ENCODE assay signal across 10 cellular contexts in genomic region chr19:45103200-45103624, GRCh38. TPM values are rescaled to one million over a fixed set of nuclear protein-coding genes. Genes with fewer than 3 reads are reported as not detected.
DNase-seq lines count a peak whose midpoint lies in the region; ATAC-seq and TF ChIP-seq lines count a peak whose summit lies in the region.
"Had no signal": no experiment of that assay in that cellular context is flagged by ENCODE, and none has a peak within 500 bp of the region (broad histone marks: within the 10 kb centered on the region; RNA-seq: fewer than 3 reads in every experiment).

No MANE protein-coding gene starts in this region.

- peaks cover 51% of the 10 kb centered on the region for H3K4me1 Mint-ChIP-seq in activated CD8-positive, alpha-beta T cell treated with anti-CD3 and anti-CD28 coated beads, Interleukin-2, amount 10 ng/mL, durations not matched to agents 7 days and 5 days (ENCODE audit: low read depth)
- H3K4me1 Mint-ChIP-seq in stimulated activated naive CD8-positive, alpha-beta T cell treated with anti-CD3 and anti-CD28 coated beads, Interleukin-15, amount 100 ng/mL, for 72 hours, result peaks cover 75% of the 10 kb centered on the region

- H3K4me1 ChIP-seq in heart left ventricle, result peaks cover 3 to 66% (median 48%) of the 10 kb centered on the region in 12 donors

- H3K4me3 Mint-ChIP-seq in activated CD8-positive, alpha-beta T cell treated with anti-CD3 and anti-CD28 coated beads, Interleukin-2, amount 10 ng/mL, durations not matched to agents 7 days and 5 days, result peak overlapping the region; percentile 25
- H3K4me3 Mint-ChIP-seq in stimulated activated naive CD8-positive, alpha-beta T cell treated with anti-CD3 and anti-CD28 coated beads, Interleukin-15, amount 100 ng/mL, for 72 hours, result peak overlapping the region; percentile 32 to 58

- peak overlapping the region in 11 of 12 donors; percentile 20 to 74 (median 51) for H3K27ac ChIP-seq in heart left ventricle

- peak; percentile 19 to 77 for ATAC-seq in activated CD4-positive, CD25-positive, alpha-beta regulatory T cell treated with anti-CD3 and anti-CD28 coated beads, Interleukin-2, amount 50 U/mL, for 24 hours
- ATAC-seq in activated CD8-positive, alpha-beta T cell treated with anti-CD3 and anti-CD28 coated beads, Interleukin-2, amount 10 ng/mL, durations not matched to agents 7 days and 5 days, result peak; percentile 85
- ATAC-seq in heart left ventricle, result peak in 2 of 4 donors; percentile 17 to 65
- ATAC-seq in stimulated activated naive CD8-positive, alpha-beta T cell treated with anti-CD3 and anti-CD28 coated beads, Interleukin-15, amount 100 ng/mL, for 72 hours, result peak; percentile 87
- no peak for ATAC-seq in GM21786 (IDR thresholded peaks at IDR 0.05; ENCODE audit: unreplicated experiment)
- no peak for ATAC-seq in GM19395 (IDR thresholded peaks at IDR 0.05; ENCODE audit: unreplicated experiment)

- DNase-seq in activated CD4-positive, CD25-positive, alpha-beta regulatory T cell treated with anti-CD3 and anti-CD28 coated beads, Interleukin-2, amount 50 U/mL, for 72 hours, result no peak
- DNase-seq in activated CD8-positive, alpha-beta T cell treated with anti-CD3 and anti-CD28 coated beads, Interleukin-2, amount 10 ng/mL, durations not matched to agents 7 days and 5 days, result peak; percentile 71
- DNase-seq in heart left ventricle, result peak in 2 of 5 donors; percentile 25 to 45
- peak in 1 of 2 donors; percentile 41 for DNase-seq in stimulated activated naive CD8-positive, alpha-beta T cell treated with anti-CD3 and anti-CD28 coated beads, Interleukin-15, amount 100 ng/mL, for 72 hours
- DNase-seq in NCI-H748 (lab: John Stamatoyannopoulos, UW; ENCODE audit: unreplicated experiment), result no peak

- H3K27me3 ChIP-seq in heart left ventricle, result no peaks in the 10 kb centered on the region
- H3K27me3 ChIP-seq: upper lobe of left lung had no signal

- no peaks in the 10 kb centered on the region for H3K9me3 ChIP-seq in heart left ventricle
- H3K9me3 ChIP-seq: upper lobe of left lung had no signal

- POLR2A ChIA-PET in activated CD8-positive, alpha-beta T cell treated with anti-CD3 and anti-CD28 coated beads, Interleukin-2, amount 10 ng/mL, durations not matched to agents 7 days and 5 days (lab: Charles Lee), result interaction anchor here (1.1 to 2.1 kb wide), 2 partner anchors 11 to 12 kb away, joined by 3 to 29 read pairs; partner anchors contain the start of gene PPP1R37

- peak overlapping the region; percentile 80 for H3K27ac Mint-ChIP-seq in activated CD8-positive, alpha-beta T cell treated with anti-CD3 and anti-CD28 coated beads, Interleukin-2, amount 10 ng/mL, durations not matched to agents 7 days and 5 days
- H3K27ac Mint-ChIP-seq in stimulated activated naive CD8-positive, alpha-beta T cell treated with anti-CD3 and anti-CD28 coated beads, Interleukin-15, amount 100 ng/mL, for 72 hours, result no peak overlapping the region

- TF ChIP-seq CTCF in heart left ventricle (IDR thresholded peaks at IDR 0.05), result no peak

- H3K27me3 Mint-ChIP-seq in activated CD8-positive, alpha-beta T cell treated with anti-CD3 and anti-CD28 coated beads, Interleukin-2, amount 10 ng/mL, durations not matched to agents 7 days and 5 days (ENCODE audit: low read depth), result no peaks in the 10 kb centered on the region
- no peaks in the 10 kb centered on the region for H3K27me3 Mint-ChIP-seq in stimulated activated naive CD8-positive, alpha-beta T cell treated with anti-CD3 and anti-CD28 coated beads, Interleukin-15, amount 100 ng/mL, for 72 hours

- intact Hi-C loops in heart left ventricle (cut with DNase I), result loop anchor here in 1 of 10 donors (10.0 kb wide), 1 partner anchor 142 kb away; the partner anchor contains the start of gene EXOC3L2

- 19 to 33% (median 25%) methylated on average over 9 to 19 of the region's 19 CpGs for WGBS in heart left ventricle, 4 donors

- H3K36me3 Mint-ChIP-seq in activated CD8-positive, alpha-beta T cell treated with anti-CD3 and anti-CD28 coated beads, Interleukin-2, amount 10 ng/mL, durations not matched to agents 7 days and 5 days (ENCODE audit: low read depth), result peaks cover 3% of the 10 kb centered on the region

- peak overlapping the region in 6 of 12 donors; percentile 9 to 46 (median 32) for H3K4me3 ChIP-seq in heart left ventricle

- no peak for TF ChIP-seq POLR2A in heart left ventricle (IDR thresholded peaks at IDR 0.05)

- CTCF ChIA-PET in activated CD8-positive, alpha-beta T cell treated with anti-CD3 and anti-CD28 coated beads, Interleukin-2, amount 10 ng/mL, durations not matched to agents 7 days and 5 days (lab: Charles Lee), result interaction anchor here (0.6 to 1.9 kb wide), 14 partner anchors 10 to 80 kb away, joined by 3 to 12 read pairs (median 4); partner anchors contain the start of gene PPP1R37

- no peaks in the 10 kb centered on the region for H3K36me3 ChIP-seq in heart left ventricle
- H3K36me3 ChIP-seq: upper lobe of left lung had no signal

- no peaks in the 10 kb centered on the region for H3K9me3 Mint-ChIP-seq in activated CD8-positive, alpha-beta T cell treated with anti-CD3 and anti-CD28 coated beads, Interleukin-2, amount 10 ng/mL, durations not matched to agents 7 days and 5 days (ENCODE audit: insufficient read depth)
- no peaks in the 10 kb centered on the region for H3K9me3 Mint-ChIP-seq in stimulated activated naive CD8-positive, alpha-beta T cell treated with anti-CD3 and anti-CD28 coated beads, Interleukin-15, amount 100 ng/mL, for 72 hours

RNA-seq across cellular contexts. Expression of gene PPP1R37, which starts 10.2 kb away (rescaled TPM):
- 10 to 100 TPM; 28.3 to 29.2 TPM for total RNA-seq in activated CD8-positive, alpha-beta T cell treated with anti-CD3 and anti-CD28 coated beads, Interleukin-2, amount 10 ng/mL, durations not matched to agents 7 days and 5 days
- 10 to 100 TPM; 16.0 to 33.7 (median 17.1) TPM for total RNA-seq in heart left ventricle
- 10 to 100 TPM; 24.0 to 27.9 TPM for polyA plus RNA-seq in heart left ventricle

RNA-seq across cellular contexts. Expression of gene GEMIN7, which starts 24.2 kb away (rescaled TPM):
- total RNA-seq in activated CD8-positive, alpha-beta T cell treated with anti-CD3 and anti-CD28 coated beads, Interleukin-2, amount 10 ng/mL, durations not matched to agents 7 days and 5 days, result 10 to 100 TPM; 30.2 to 31.7 TPM
- 10 to 100 TPM; 11.4 to 22.0 (median 17.0) TPM for total RNA-seq in heart left ventricle
- 10 to 100 TPM; 25.0 to 40.8 TPM for polyA plus RNA-seq in heart left ventricle

RNA-seq across cellular contexts. Expression of gene ZNF296, which starts 26.9 kb away (rescaled TPM):
- total RNA-seq in activated CD8-positive, alpha-beta T cell treated with anti-CD3 and anti-CD28 coated beads, Interleukin-2, amount 10 ng/mL, durations not matched to agents 7 days and 5 days, result 1 to 10 TPM; 6.2 to 6.3 TPM
- 1 to 10 TPM in 1 of 9 donors, under 1 TPM in 6, not detected in 2; 0.16 to 1.2 (median 0.36) TPM for total RNA-seq in heart left ventricle
- under 1 TPM; 0.19 to 0.46 TPM for polyA plus RNA-seq in heart left ventricle

RNA-seq across cellular contexts. Expression of gene NKPD1, which starts 57.6 kb away (rescaled TPM):
- total RNA-seq in activated CD8-positive, alpha-beta T cell treated with anti-CD3 and anti-CD28 coated beads, Interleukin-2, amount 10 ng/mL, durations not matched to agents 7 days and 5 days, result under 1 TPM; 0.16 to 0.24 TPM
- total RNA-seq in heart left ventricle, result under 1 TPM in 3 of 9 donors, not detected in 6; 0.09 to 0.28 (median 0.09) TPM
- polyA plus RNA-seq in heart left ventricle, result under 1 TPM in 1 of 2 donors, not detected in 1; 0.18 TPM
- total RNA-seq: liver had no signal
- polyA plus RNA-seq: liver had no signal

Comparison
In these comparisons a context has a peak if more than half of its experiments do, and no peak if none do; other contexts are left out.
1. ATAC-seq: peak in activated CD4-positive, CD25-positive, alpha-beta regulatory T cell treated with anti-CD3 and anti-CD28 coated beads, Interleukin-2, amount 50 U/mL, for 24 hours (2 of 2), activated CD8-positive, alpha-beta T cell treated with anti-CD3 and anti-CD28 coated beads, Interleukin-2, amount 10 ng/mL, durations not matched to agents 7 days and 5 days (single experiment) and stimulated activated naive CD8-positive, alpha-beta T cell treated with anti-CD3 and anti-CD28 coated beads, Interleukin-15, amount 100 ng/mL, for 72 hours (single experiment); none in GM21786 (single experiment) and GM19395 (single experiment).